In genomic region chr17:7393613-7394451, GRCh38 we compare ENCODE assay signal across 1 cellular context.
TF ChIP-seq lines count a peak whose summit lies in the region.

No MANE protein-coding gene starts in this region.

TF ChIP-seq in K562, 482 proteins besides CTCF, POLR2A, EP300 and RAD21 (continues in another document):
- TF ChIP-seq PHTF2 (CRISPR knock-in tag; IDR thresholded peaks at IDR 0.05) = no peak
- TF ChIP-seq ZNF511 (CRISPR knock-in tag; IDR thresholded peaks at IDR 0.05) = peak; percentile 6; the same call in 1 of the 2 replicates
- TF ChIP-seq KLF13 (tag; IDR thresholded peaks at IDR 0.05; ENCODE audit: borderline replicate concordance, low read depth) = no peak
- no peak for TF ChIP-seq ETS1 (conservative IDR thresholded peaks at IDR 0.05; ENCODE audit: control insufficient read depth, low read depth, low read length)
- no peak for TF ChIP-seq MCM7 (IDR thresholded peaks at IDR 0.05)
- TF ChIP-seq NFIX (CRISPR knock-in tag; IDR thresholded peaks at IDR 0.05; ENCODE audit: low read depth) = no peak
- TF ChIP-seq SIX5 (IDR thresholded peaks at IDR 0.05; ENCODE audit: borderline replicate concordance in 1 of 2, insufficient read depth in 1 of 2, low read depth in 1 of 2, low read length in 2 of 2) = no peak
- TF ChIP-seq PRMT5 (CRISPR knock-in tag; IDR thresholded peaks at IDR 0.05) = no peak
- no peak for TF ChIP-seq HDAC8 (tag; IDR thresholded peaks at IDR 0.05)
- no peak for TF ChIP-seq NR2C2 (CRISPR knock-in tag; IDR thresholded peaks at IDR 0.05)
- no peak for TF ChIP-seq NR2C2 (tag; IDR thresholded peaks at IDR 0.05)
- no peak for TF ChIP-seq ZEB2 (IDR thresholded peaks at IDR 0.05)
- TF ChIP-seq ZBTB26 (CRISPR knock-in tag; IDR thresholded peaks at IDR 0.05) = no peak
- no peak for TF ChIP-seq RBM14 (IDR thresholded peaks at IDR 0.05; ENCODE audit: borderline replicate concordance, insufficient read depth, low read depth, low read length)
- TF ChIP-seq CEBPZ (IDR thresholded peaks at IDR 0.05; ENCODE audit: borderline replicate concordance, low read depth, low read length) = no peak
- no peak for TF ChIP-seq ZNF143 (CRISPR knock-in tag; IDR thresholded peaks at IDR 0.05)
- peak; percentile 16 for TF ChIP-seq PCBP1 (IDR thresholded peaks at IDR 0.05; ENCODE audit: low read depth, low read length, poor library complexity, severe bottlenecking)
- TF ChIP-seq ZNF134 (CRISPR knock-in tag; conservative IDR thresholded peaks at IDR 0.05) = no peak
- TF ChIP-seq IRF2 (CRISPR knock-in tag; IDR thresholded peaks at IDR 0.05) = no peak
- no peak for TF ChIP-seq IRF1 (CRISPR knock-in tag; IDR thresholded peaks at IDR 0.05; ENCODE audit: borderline replicate concordance)
- no peak for TF ChIP-seq KDM5B (IDR thresholded peaks at IDR 0.05; ENCODE audit: insufficient replicate concordance, low read depth, low read length)
- no peak for TF ChIP-seq SMARCE1 (IDR thresholded peaks at IDR 0.05)
- no peak for TF ChIP-seq TFE3 (CRISPR knock-in tag; IDR thresholded peaks at IDR 0.05)
- no peak for TF ChIP-seq RCOR1 (IDR thresholded peaks at IDR 0.05; ENCODE audit: borderline replicate concordance in 1 of 2, low read depth in 2 of 2, low read length in 2 of 2)
- no peak for TF ChIP-seq NFIC (IDR thresholded peaks at IDR 0.05)
- TF ChIP-seq HNRNPUL1 (IDR thresholded peaks at IDR 0.05; ENCODE audit: low read length) = no peak
- TF ChIP-seq EGR1 (conservative IDR thresholded peaks at IDR 0.05) = peak; percentile 38
- TF ChIP-seq ZBTB11 (CRISPR knock-in tag; IDR thresholded peaks at IDR 0.05) = 0 out of 6 replicates have a peak, but pooled peaks of 1 of the 3 experiments have one; percentile 1
- TF ChIP-seq CUX1 (CRISPR knock-in tag; IDR thresholded peaks at IDR 0.05) = no peak
- TF ChIP-seq RAD51 (IDR thresholded peaks at IDR 0.05; ENCODE audit: borderline replicate concordance, low read depth) = no peak
- TF ChIP-seq MIER1 (IDR thresholded peaks at IDR 0.05; ENCODE audit: low read depth) = no peak
- no peak for TF ChIP-seq ID3 (CRISPR knock-in tag; IDR thresholded peaks at IDR 0.05)
- TF ChIP-seq ID3 (tag; IDR thresholded peaks at IDR 0.05) = no peak
- TF ChIP-seq MLX (CRISPR knock-in tag; conservative IDR thresholded peaks at IDR 0.05) = no peak
- TF ChIP-seq MAZ (CRISPR knock-in tag; conservative IDR thresholded peaks at IDR 0.05 in 1 of 2, IDR thresholded peaks at IDR 0.05 in 1 of 2) = peak in 1 of 2 experiments; percentile 13; a peak in 1 of 4 replicates
- TF ChIP-seq CBFA2T3 (IDR thresholded peaks at IDR 0.05) = no peak
- no peak for TF ChIP-seq SIN3A (IDR thresholded peaks at IDR 0.05; ENCODE audit: borderline replicate concordance in 2 of 2, control insufficient read depth in 1 of 2, low read depth in 2 of 2, low read length in 2 of 2)
- no peak for TF ChIP-seq POLR2AphosphoS5 (IDR thresholded peaks at IDR 0.05; ENCODE audit: control insufficient read depth, insufficient read depth, low read depth, low read length)
